ENCODE assay signal across 1 cellular context in genomic region chr2:172821370-172822338, GRCh38.
TF ChIP-seq lines count a peak whose summit lies in the region.

No MANE protein-coding gene starts in this region.

TF ChIP-seq in SK-N-SH treated with all-trans-retinoic acid at 6 μM for 48 hours, 23 proteins besides CTCF, POLR2A, EP300 and RAD21 (continued from another document):
- TF ChIP-seq TSHZ2 (CRISPR knock-in tag; IDR thresholded peaks at IDR 0.05) = peak; percentile 75
- TF ChIP-seq ZFP30 (CRISPR knock-in tag; IDR thresholded peaks at IDR 0.05) = no peak
- no peak for TF ChIP-seq ZNF8 (CRISPR knock-in tag; IDR thresholded peaks at IDR 0.05)
- TF ChIP-seq RARB (CRISPR knock-in tag; IDR thresholded peaks at IDR 0.05) = no peak
- no peak for TF ChIP-seq PPARA (CRISPR knock-in tag; IDR thresholded peaks at IDR 0.05; ENCODE audit: borderline replicate concordance)
- TF ChIP-seq TOX (CRISPR knock-in tag; IDR thresholded peaks at IDR 0.05; ENCODE audit: borderline replicate concordance) = no peak
- no peak for TF ChIP-seq BACH2 (CRISPR knock-in tag; IDR thresholded peaks at IDR 0.05; ENCODE audit: borderline replicate concordance)
- TF ChIP-seq ZNF70 (CRISPR knock-in tag; IDR thresholded peaks at IDR 0.05) = no peak
- no peak for TF ChIP-seq OSR1 (CRISPR knock-in tag; IDR thresholded peaks at IDR 0.05)
